ENCODE assay signal across 8 cellular contexts in the genomic region with DNA sequence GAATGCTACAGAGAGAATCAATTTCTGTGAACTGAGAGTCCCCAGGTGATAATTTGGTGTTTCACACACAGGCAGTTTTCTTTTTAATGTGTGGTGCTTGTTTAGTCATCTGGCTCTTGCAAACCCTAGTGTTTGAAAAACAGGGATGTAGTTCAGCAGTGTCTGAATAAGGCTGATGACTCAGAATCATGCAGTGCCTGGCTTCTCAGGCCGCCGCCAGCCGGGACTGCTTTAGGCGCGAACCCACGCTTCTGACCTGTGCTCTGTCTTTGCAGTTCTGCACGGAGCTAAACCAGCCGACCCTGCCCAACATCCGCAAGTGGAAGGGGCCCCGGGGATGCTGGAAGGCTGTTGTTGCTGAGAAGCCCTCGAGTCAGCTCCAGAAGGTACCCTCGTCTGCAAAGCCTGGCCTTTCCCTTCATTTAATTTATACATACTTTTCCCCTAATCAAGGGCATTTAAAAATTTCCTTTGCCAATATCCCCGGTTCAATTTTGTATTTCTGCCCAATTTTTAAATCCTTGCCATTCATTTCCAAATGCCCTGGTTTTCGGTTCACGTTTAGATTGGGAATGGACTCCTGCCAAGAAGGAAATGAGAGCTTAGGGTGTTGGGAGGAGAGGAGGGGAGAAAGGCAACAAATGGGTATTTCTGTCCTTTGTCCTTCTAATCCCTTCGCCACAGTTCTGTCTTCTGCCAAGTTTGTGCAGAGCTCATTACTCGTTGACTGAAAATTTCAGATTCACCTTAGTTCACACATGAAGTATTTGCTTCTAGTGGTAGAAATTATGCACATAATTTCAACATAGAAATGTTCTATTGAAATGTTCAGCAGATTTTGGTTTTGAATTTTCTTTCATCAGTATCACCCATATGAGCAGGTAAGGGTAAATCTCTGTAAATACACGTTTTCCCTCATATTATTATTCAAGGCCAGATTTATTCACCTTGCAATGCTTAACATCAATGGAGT.
DNase-seq lines count a peak whose midpoint lies in the region; ATAC-seq and TF ChIP-seq lines count a peak whose summit lies in the region.

No MANE protein-coding gene starts in this region.

- no peak for TF ChIP-seq POLR2A in heart left ventricle (IDR thresholded peaks at IDR 0.05)

- no peaks in the 10 kb centered on the region for H3K36me3 ChIP-seq in heart left ventricle

- peak; percentile 40 for ATAC-seq in GM19351 (IDR thresholded peaks at IDR 0.05; ENCODE audit: unreplicated experiment)
- peak; percentile 79 to 90 (median 84) for ATAC-seq in heart left ventricle
- no peak for ATAC-seq in HG03135 (IDR thresholded peaks at IDR 0.05; ENCODE audit: unreplicated experiment)

- H3K4me1 ChIP-seq in heart left ventricle: peaks cover 4 to 79% (median 51%) of the 10 kb centered on the region in 12 donors

- 23 to 50% (median 39%) methylated on average over 14 to 18 of the region's 18 CpGs for WGBS in heart left ventricle, 4 donors

- peak in 1 of 12 donors; percentile 15 for TF ChIP-seq CTCF in heart left ventricle (IDR thresholded peaks at IDR 0.05)
- no peak for TF ChIP-seq CTCF in GM20000 (IDR thresholded peaks at IDR 0.05; ENCODE audit: extremely low read depth, missing control alignments)

- peak overlapping the region in 10 of 12 donors; percentile 17 to 79 (median 60) for H3K27ac ChIP-seq in heart left ventricle

- peak overlapping the region in 5 of 12 donors; percentile 11 to 32 (median 22) for H3K4me3 ChIP-seq in heart left ventricle

- peak; percentile 89 for DNase-seq in AG08395 (ENCODE audit: low spot score)
- DNase-seq in MV-4-11 (lab: John Stamatoyannopoulos, UW): peak; percentile 80
- peak; percentile 66 for DNase-seq in amniotic stem cell (lab: John Stamatoyannopoulos, UW)
- DNase-seq in heart left ventricle: peak; percentile 60 to 82 (median 73)
- DNase-seq in pons (ENCODE audit: low spot score): peak; percentile 94
- DNase-seq in GM20000 (ENCODE audit: low spot score): no peak

- intact Hi-C loops in heart left ventricle (cut with DNase I): loop anchor here in 3 of 10 donors (5.0 to 10.0 kb wide), 3 partner anchors 76 to 124 kb away; no protein-coding TSS in a partner anchor

- H3K27me3 ChIP-seq in heart left ventricle: no peaks in the 10 kb centered on the region

- H3K9me3 ChIP-seq in heart left ventricle: no peaks in the 10 kb centered on the region
